12 cellular contexts compared by ENCODE assay signal in genomic region chr6:312704-313485, GRCh38. TPM values are rescaled to one million over a fixed set of nuclear protein-coding genes. Genes with fewer than 3 reads are reported as not detected.
DNase-seq lines count a peak whose midpoint lies in the region; ATAC-seq and TF ChIP-seq lines count a peak whose summit lies in the region.
"Had no signal": no experiment of that assay in that cellular context is flagged by ENCODE, and none has a peak within 500 bp of the region (broad histone marks: within the 10 kb centered on the region; RNA-seq: fewer than 3 reads in every experiment).

No MANE protein-coding gene starts in this region.

- H3K4me1 Mint-ChIP-seq in T-cell, result peaks cover 23 to 33% (median 30%) of the 10 kb centered on the region in 3 donors

- no peak overlapping the region for H3K4me3 ChIP-seq in stomach

- H3K36me3 ChIP-seq in stomach, result peaks cover 0 to 3% (median 1%) of the 10 kb centered on the region in 4 donors

- CTCF ChIA-PET in T-cell (lab: Charles Lee), result interaction anchor here (0.5 to 0.8 kb wide), 7 partner anchors 13 to 353 kb away, joined by 3 to 13 read pairs (median 3); no protein-coding TSS in a partner anchor

- H3K27ac Mint-ChIP-seq in T-cell, result peak overlapping the region; percentile 23 to 37

- TF ChIP-seq EP300 in stomach (IDR thresholded peaks at IDR 0.05), result no peak

- WGBS in stomach, 5 donors, result 27 to 41% (median 35%) methylated on average over 3 of the region's 3 CpGs

- TF ChIP-seq CTCF in stomach (IDR thresholded peaks at IDR 0.05), result no peak

- no peaks in the 10 kb centered on the region for H3K27me3 ChIP-seq in stomach

- peaks cover 13 to 36% (median 20%) of the 10 kb centered on the region in 4 donors for H3K4me1 ChIP-seq in stomach

- TF ChIP-seq POLR2A in stomach (IDR thresholded peaks at IDR 0.05), result no peak

- no peaks in the 10 kb centered on the region for H3K9me3 ChIP-seq in stomach

- no peaks in the 10 kb centered on the region for H3K9me3 Mint-ChIP-seq in T-cell

- ATAC-seq in T-cell (replicated peaks in 1 of 4) (peak in 3 of 4 experiments; percentile 14 to 29 (median 27)), left lobe of liver (peak; percentile 89), GM19324 (IDR thresholded peaks at IDR 0.05; ENCODE audit: low FRiP score, unreplicated experiment) (no peak), HG02885 (IDR thresholded peaks at IDR 0.05; ENCODE audit: poor library complexity, unreplicated experiment) (no peak)

- no peak overlapping the region for H3K4me3 Mint-ChIP-seq in T-cell

- intact Hi-C loops in stomach (cut with DNase I; ENCODE audit: low total_unique reads), result no loop called here

- no peaks in the 10 kb centered on the region for H3K27me3 Mint-ChIP-seq in T-cell

- peak overlapping the region in 3 of 5 donors; percentile 2 to 24 (median 9) for H3K27ac ChIP-seq in stomach
- H3K27ac ChIP-seq: 22Rv1 had no signal

- POLR2A ChIA-PET in T-cell (lab: Charles Lee), result interaction anchor here in 1 of 2 donors (0.5 to 0.6 kb wide), 2 partner anchors 63 to 111 kb away, joined by 3 to 4 read pairs; no protein-coding TSS in a partner anchor

- H3K36me3 Mint-ChIP-seq in T-cell, result peaks cover 29% of the 10 kb centered on the region

- DNase-seq in activated CD4-positive, CD25-positive, alpha-beta regulatory T cell treated with anti-CD3 and anti-CD28 coated beads, Interleukin-2, amount 50 U/mL, for 72 hours, result peak; percentile 11
- no peak for DNase-seq in activated CD4-positive, CD25-positive, alpha-beta regulatory T cell (lab: John Stamatoyannopoulos, UW)
- DNase-seq in T-cell, result no peak
- no peak for DNase-seq in left lobe of liver (ENCODE audit: low spot score)
- DNase-seq in stomach, result no peak
- no peak for DNase-seq in NCI-H2171 treated with DMSO at 0.1 percent for 48 hours (lab: John Stamatoyannopoulos, UW)
- DNase-seq: Karpas-422, mesendoderm, NCI-H446 treated with DMSO at 0.1 percent for 48 hours had no signal

RNA-seq across cellular contexts. Expression of gene DUSP22, which starts 20.6 kb away (rescaled TPM):
- total RNA-seq in T-cell (10 to 100 TPM; 32.0 to 52.4 (median 42.1) TPM), left lobe of liver (15.9 TPM), stomach (100 to 1,000 TPM in 1 of 5 donors, 10 to 100 TPM in 4; 15.6 to 338 (median 31.2) TPM)
- polyA plus RNA-seq in stomach, result 10 to 100 TPM; 33.9 to 43.7 (median 35.7) TPM

Comparison
In these comparisons a context has a peak if more than half of its experiments do, and no peak if none do; other contexts are left out.
1. ATAC-seq: peak in T-cell (3 of 4) and left lobe of liver (single experiment); none in GM19324 (single experiment) and HG02885 (single experiment).